ENCODE assay signal across 24 cellular contexts in the genomic region with DNA sequence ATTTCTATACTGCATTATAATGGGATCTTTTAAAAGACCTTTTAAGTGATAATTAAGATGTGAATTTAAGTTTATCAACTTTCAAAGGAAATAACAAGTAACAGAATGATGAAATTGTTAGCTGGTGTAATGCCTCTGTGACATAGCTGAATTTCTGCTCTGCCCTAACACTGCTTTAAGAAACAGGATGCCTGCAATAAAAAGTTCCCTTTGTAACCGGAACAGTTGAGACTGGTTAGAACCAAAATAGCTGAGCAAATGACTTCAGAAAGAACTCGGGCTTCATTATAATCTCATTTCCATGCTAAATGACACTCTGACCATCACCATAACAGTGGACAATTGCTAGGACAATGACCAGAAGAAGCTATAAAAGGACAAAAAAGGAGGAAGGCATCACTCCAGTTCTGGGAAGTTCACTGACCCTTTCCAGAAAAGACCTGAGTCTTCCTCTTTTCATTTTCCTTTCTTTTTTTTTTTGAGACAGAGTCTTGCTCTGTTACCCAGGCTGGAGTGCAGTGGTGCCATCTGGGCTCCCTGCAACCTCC. TPM values are rescaled to one million over a fixed set of nuclear protein-coding genes. Genes with fewer than 3 reads are reported as not detected.
DNase-seq lines count a peak whose midpoint lies in the region; ATAC-seq and TF ChIP-seq lines count a peak whose summit lies in the region.
"Had no signal": no experiment of that assay in that cellular context is flagged by ENCODE, and none has a peak within 500 bp of the region (broad histone marks: within the 10 kb centered on the region; RNA-seq: fewer than 3 reads in every experiment).

No MANE protein-coding gene starts in this region.

- no peaks in the 10 kb centered on the region for H3K27me3 Mint-ChIP-seq in chondrocyte (ENCODE audit: low read depth)
- H3K27me3 Mint-ChIP-seq in naive thymus-derived CD4-positive, alpha-beta T cell = peaks cover 3 to 11% (median 5%) of the 10 kb centered on the region in 5 donors

- DNase-seq in AML-193 (lab: John Stamatoyannopoulos, UW) (peak; percentile 40 to 62), Kasumi-1 (lab: John Stamatoyannopoulos, UW) (peak; percentile 36 to 47), chondrocyte (ENCODE audit: low spot score) (no peak), NCI-H524 (lab: John Stamatoyannopoulos, UW) (no peak), HCEC 1CT (no peak)
- no peak for DNase-seq in naive thymus-derived CD4-positive, alpha-beta T cell
- DNase-seq: activated CD4-positive, alpha-beta memory T cell treated with anti-CD3 and anti-CD28 coated beads for 36 hours; activated naive CD4-positive, alpha-beta T cell treated with anti-CD3 and anti-CD28 coated beads for 36 hours; activated T-cell treated with anti-CD3 and anti-CD28 coated beads for 4 hours; aorta; CD4-positive, CD25-positive, alpha-beta regulatory T cell; effector memory CD8-positive, alpha-beta T cell; H9; NCI-H1092; NCI-H2081 treated with DMSO at 0.1 percent for 48 hours; NCI-H524 treated with DMSO at 0.1 percent for 48 hours; pancreas; SJCRH30; stimulated activated CD4-positive, alpha-beta T cell treated with anti-CD3 and anti-CD28 coated beads, Interleukin-4, amount 100 ng/mL, for 24 hours had no signal

- H3K4me1 Mint-ChIP-seq in chondrocyte (ENCODE audit: low read depth) = peaks cover 57% of the 10 kb centered on the region
- no peaks in the 10 kb centered on the region for H3K4me1 Mint-ChIP-seq in naive thymus-derived CD4-positive, alpha-beta T cell
- H3K4me1 Mint-ChIP-seq: CD4-positive, CD25-positive, alpha-beta regulatory T cell; H9; IgD-negative memory B cell; WTC11 had no signal

- no peaks in the 10 kb centered on the region for H3K36me3 Mint-ChIP-seq in chondrocyte (ENCODE audit: low read depth)
- H3K36me3 Mint-ChIP-seq in naive thymus-derived CD4-positive, alpha-beta T cell = peaks cover 0 to 3% (median 0%) of the 10 kb centered on the region in 5 donors
- H3K36me3 Mint-ChIP-seq: activated CD4-positive, alpha-beta memory T cell treated with anti-CD3 and anti-CD28 coated beads for 36 hours; CD4-positive, CD25-positive, alpha-beta regulatory T cell; IgD-negative memory B cell; WTC11 had no signal

- no peaks in the 10 kb centered on the region for H3K27me3 ChIP-seq in naive thymus-derived CD4-positive, alpha-beta T cell (ENCODE audit: control insufficient read depth in 2 of 2, insufficient read depth in 2 of 2, low read length in 2 of 2)
- H3K27me3 ChIP-seq: pancreas, SJCRH30 had no signal

- POLR2A ChIA-PET in naive thymus-derived CD4-positive, alpha-beta T cell (lab: Charles Lee) = no interaction called here

- H3K9me3 Mint-ChIP-seq in chondrocyte (ENCODE audit: low read depth) = no peaks in the 10 kb centered on the region
- no peaks in the 10 kb centered on the region for H3K9me3 Mint-ChIP-seq in naive thymus-derived CD4-positive, alpha-beta T cell
- H3K9me3 Mint-ChIP-seq: activated CD4-positive, alpha-beta memory T cell treated with anti-CD3 and anti-CD28 coated beads for 36 hours; activated naive CD4-positive, alpha-beta T cell treated with anti-CD3 and anti-CD28 coated beads for 36 hours; effector memory CD8-positive, alpha-beta T cell; H9; IgD-negative memory B cell; WTC11 had no signal

- H3K27ac ChIP-seq in naive thymus-derived CD4-positive, alpha-beta T cell (ENCODE audit: low read depth, low read length) = no peak overlapping the region
- H3K27ac ChIP-seq: pancreas, SJCRH30 had no signal

- no peaks in the 10 kb centered on the region for H3K36me3 ChIP-seq in naive thymus-derived CD4-positive, alpha-beta T cell (ENCODE audit: control insufficient read depth in 2 of 3, insufficient read depth in 3 of 3, low read length in 3 of 3)
- H3K36me3 ChIP-seq: pancreas, SJCRH30 had no signal

- H3K4me3 Mint-ChIP-seq in chondrocyte (ENCODE audit: unreplicated experiment) = no peak overlapping the region
- H3K4me3 Mint-ChIP-seq in naive thymus-derived CD4-positive, alpha-beta T cell = no peak overlapping the region
- H3K4me3 Mint-ChIP-seq: activated CD4-positive, alpha-beta memory T cell treated with anti-CD3 and anti-CD28 coated beads for 36 hours; activated naive CD4-positive, alpha-beta T cell treated with anti-CD3 and anti-CD28 coated beads for 36 hours; CD4-positive, CD25-positive, alpha-beta regulatory T cell; effector memory CD8-positive, alpha-beta T cell; H9; IgD-negative memory B cell; WTC11 had no signal

- TF ChIP-seq CTCF in chondrocyte (IDR thresholded peaks at IDR 0.05) = no peak

- no peaks in the 10 kb centered on the region for H3K9me3 ChIP-seq in naive thymus-derived CD4-positive, alpha-beta T cell (ENCODE audit: control insufficient read depth in 2 of 3, low read length in 3 of 3)
- H3K9me3 ChIP-seq: pancreas, SJCRH30 had no signal

- H3K27ac Mint-ChIP-seq in chondrocyte (ENCODE audit: unreplicated experiment) = peak overlapping the region; percentile 87
- no peak overlapping the region for H3K27ac Mint-ChIP-seq in naive thymus-derived CD4-positive, alpha-beta T cell
- H3K27ac Mint-ChIP-seq: activated CD4-positive, alpha-beta memory T cell treated with anti-CD3 and anti-CD28 coated beads for 36 hours; activated naive CD4-positive, alpha-beta T cell treated with anti-CD3 and anti-CD28 coated beads for 36 hours; effector memory CD8-positive, alpha-beta T cell; H9; IgD-negative memory B cell; WTC11 had no signal

- intact Hi-C loops in naive thymus-derived CD4-positive, alpha-beta T cell (cut with micrococcal nuclease) = no loop called here

- H3K4me1 ChIP-seq in naive thymus-derived CD4-positive, alpha-beta T cell (ENCODE audit: control insufficient read depth in 2 of 2, insufficient read depth in 2 of 2, low read length in 2 of 2) = no peaks in the 10 kb centered on the region
- H3K4me1 ChIP-seq: SJCRH30 had no signal

- CTCF ChIA-PET in naive thymus-derived CD4-positive, alpha-beta T cell (lab: Charles Lee) = no interaction called here

- ATAC-seq in naive thymus-derived CD4-positive, alpha-beta T cell = peak; percentile 64
- ATAC-seq in HG03565 (IDR thresholded peaks at IDR 0.05; ENCODE audit: unreplicated experiment) (no peak), GM18511 (IDR thresholded peaks at IDR 0.05; ENCODE audit: unreplicated experiment) (no peak)
- ATAC-seq: effector memory CD8-positive, alpha-beta T cell; WTC11 had no signal

- H3K4me3 ChIP-seq in naive thymus-derived CD4-positive, alpha-beta T cell (ENCODE audit: low read length) = no peak overlapping the region
- H3K4me3 ChIP-seq: pancreas, SJCRH30, skin epidermis had no signal

RNA-seq across cellular contexts. Expression of a gene that starts 23.5 kb away (rescaled TPM):
- total RNA-seq in chondrocyte = 97.7 to 122 TPM (median 120 TPM) in 3 replicates
- total RNA-seq in naive thymus-derived CD4-positive, alpha-beta T cell = 10 to 100 TPM in 1 of 5 experiments, 1 to 10 TPM in 3, not detected in 1; 1.0 to 45.9 (median 2.9) TPM
- polyA plus RNA-seq in naive thymus-derived CD4-positive, alpha-beta T cell = under 1 TPM in 1 of 2 donors, not detected in 1; 0.07 TPM

Comparison
In these comparisons a context has a peak if more than half of its experiments do, and no peak if none do; other contexts are left out.
1. DNase-seq: peak in AML-193 (2 of 2) and Kasumi-1 (2 of 2); none in chondrocyte (single experiment), naive thymus-derived CD4-positive, alpha-beta T cell (0 of 9), NCI-H524 (0 of 2) and HCEC 1CT (single experiment).